In the genomic region with DNA sequence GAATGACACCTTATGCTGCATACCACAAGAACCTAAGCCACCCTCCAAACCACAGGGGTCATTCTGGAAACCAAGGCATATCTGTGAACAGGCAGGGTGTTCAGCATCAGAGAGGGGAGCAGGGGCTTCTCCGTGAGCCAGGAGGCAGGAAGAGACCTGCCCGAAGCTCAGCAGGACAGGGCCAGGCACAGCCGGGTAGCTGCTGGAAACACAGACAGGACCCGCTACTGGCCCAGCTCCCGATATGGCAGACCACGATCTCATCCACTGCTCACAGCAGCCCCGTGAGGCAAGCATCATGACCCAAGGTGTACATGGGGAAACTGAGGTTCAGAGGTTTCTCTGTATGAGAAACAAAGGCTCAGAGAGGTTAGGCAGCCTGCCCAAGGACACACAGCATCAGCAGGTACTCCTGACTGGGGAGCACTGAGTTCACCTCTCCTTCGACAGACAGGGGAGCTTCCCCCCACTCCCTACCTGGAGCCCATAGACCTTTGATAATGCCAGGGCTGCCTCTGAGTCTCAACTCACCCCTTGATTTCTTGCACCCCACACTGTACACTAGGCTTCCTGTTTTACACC, we compare ENCODE assay signal across 15 cellular contexts.
"Had no signal": no experiment of that assay in that cellular context is flagged by ENCODE, and none has a peak within 500 bp of the region (broad histone marks: within the 10 kb centered on the region; RNA-seq: fewer than 3 reads in every experiment).

No MANE protein-coding gene starts in this region.

- H3K36me3 Mint-ChIP-seq: activated naive CD8-positive, alpha-beta T cell treated with anti-CD3 and anti-CD28 coated beads, Interleukin-2, amount 10 ng/mL, durations not matched to agents 7 days and 5 days; mesothelial cell of epicardium; stimulated activated naive B cell treated with anti-CD40 and anti-IgM and Interleukin-4, amounts not matched to agents 10 μg/mL and 1 μg/mL and 100 μg/mL, for 72 hours; T-cell had no signal

- H3K27ac Mint-ChIP-seq: activated CD8-positive, alpha-beta T cell treated with anti-CD3 and anti-CD28 coated beads for 36 hours; activated naive CD8-positive, alpha-beta T cell treated with anti-CD3 and anti-CD28 coated beads, Interleukin-2, amount 10 ng/mL, durations not matched to agents 7 days and 5 days; mesothelial cell of epicardium; stimulated activated naive B cell treated with anti-CD40 and anti-IgM and Interleukin-4, amounts not matched to agents 10 μg/mL and 1 μg/mL and 100 μg/mL, for 72 hours; T-cell had no signal

- H3K4me1 ChIP-seq: upper lobe of left lung had no signal

- ATAC-seq: activated CD8-positive, alpha-beta T cell treated with anti-CD3 and anti-CD28 coated beads for 36 hours; heart right ventricle; stimulated activated naive B cell treated with anti-CD40 and anti-IgM and Interleukin-4, amounts not matched to agents 10 μg/mL and 1 μg/mL and 100 μg/mL, for 72 hours; T-cell had no signal

- H3K9me3 Mint-ChIP-seq: activated CD8-positive, alpha-beta T cell treated with anti-CD3 and anti-CD28 coated beads for 36 hours; activated naive CD8-positive, alpha-beta T cell treated with anti-CD3 and anti-CD28 coated beads, Interleukin-2, amount 10 ng/mL, durations not matched to agents 7 days and 5 days; mesothelial cell of epicardium; T-cell had no signal

- H3K27me3 ChIP-seq: upper lobe of left lung had no signal

- H3K36me3 ChIP-seq: heart right ventricle, upper lobe of left lung had no signal

- H3K9me3 ChIP-seq: heart right ventricle, upper lobe of left lung had no signal

- H3K4me3 ChIP-seq: heart right ventricle, SK-N-MC, smooth muscle cell, upper lobe of left lung had no signal

- H3K27me3 Mint-ChIP-seq: activated naive CD8-positive, alpha-beta T cell treated with anti-CD3 and anti-CD28 coated beads, Interleukin-2, amount 10 ng/mL, durations not matched to agents 7 days and 5 days had no signal

- H3K4me1 Mint-ChIP-seq: activated naive CD8-positive, alpha-beta T cell treated with anti-CD3 and anti-CD28 coated beads, Interleukin-2, amount 10 ng/mL, durations not matched to agents 7 days and 5 days; T-cell had no signal

- DNase-seq: activated CD8-positive, alpha-beta T cell treated with anti-CD3 and anti-CD28 coated beads for 36 hours; activated gamma-delta T cell; anterior cingulate cortex; foreskin melanocyte; heart right ventricle; stimulated activated CD4-positive, alpha-beta T cell treated with anti-CD3 and anti-CD28 coated beads, Interleukin-1b, Interleukin-23, amount 100 ng/mL, for 48 hours; stimulated activated naive B cell treated with anti-CD40 and anti-IgM and Interleukin-4, amounts not matched to agents 10 μg/mL and 1 μg/mL and 100 μg/mL, for 72 hours; substantia nigra; T1000; upper lobe of left lung had no signal

- H3K4me3 Mint-ChIP-seq: activated CD8-positive, alpha-beta T cell treated with anti-CD3 and anti-CD28 coated beads for 36 hours; activated naive CD8-positive, alpha-beta T cell treated with anti-CD3 and anti-CD28 coated beads, Interleukin-2, amount 10 ng/mL, durations not matched to agents 7 days and 5 days; mesothelial cell of epicardium; stimulated activated naive B cell treated with anti-CD40 and anti-IgM and Interleukin-4, amounts not matched to agents 10 μg/mL and 1 μg/mL and 100 μg/mL, for 72 hours; T-cell had no signal

- H3K27ac ChIP-seq: heart right ventricle, SK-N-MC, upper lobe of left lung had no signal
